Comparison of ENCODE assay signal across 11 cellular contexts in the genomic region with DNA sequence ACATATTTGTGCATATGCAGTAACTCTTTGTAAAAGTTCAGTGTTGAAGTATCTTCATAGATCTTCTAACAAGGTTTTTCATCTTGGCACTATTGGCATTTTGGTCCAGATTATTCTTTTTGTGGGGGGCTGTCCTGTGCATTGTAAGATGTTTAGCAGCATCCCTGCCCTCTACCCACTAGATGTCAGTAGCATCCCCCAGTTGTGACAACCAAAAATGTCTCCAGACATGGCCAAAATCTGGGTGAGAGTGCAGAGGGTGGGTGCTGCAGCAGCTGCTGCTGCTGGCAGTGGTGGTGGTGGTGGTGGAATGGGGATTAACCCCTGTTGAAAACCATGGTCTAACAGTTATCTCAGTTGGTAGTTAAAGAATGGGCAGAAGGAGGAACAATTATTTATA.
A peak's percentile ranks its signal among the peaks of the same experiment; 100 is the strongest.
DNase-seq lines count a peak whose midpoint lies in the region; ATAC-seq and TF ChIP-seq lines count a peak whose summit lies in the region.
"Had no signal": no experiment of that assay in that cellular context is flagged by ENCODE, and none has a peak within 500 bp of the region (broad histone marks: within the 10 kb centered on the region; RNA-seq: fewer than 3 reads in every experiment).

No MANE protein-coding gene starts in this region.

- H3K9ac ChIP-seq in PC-3 (ENCODE audit: low read length): no peak overlapping the region

- TF ChIP-seq CTCF in HFF-Myc (IDR thresholded peaks at IDR 0.05; ENCODE audit: low read depth, low read length, missing control alignments) (peak; percentile 24), PC-3 (conservative IDR thresholded peaks at IDR 0.05; ENCODE audit: low read depth, low read length) (peak; percentile 63; the same call in 1 of the 2 replicates)

- H4K20me1 ChIP-seq in PC-3 (ENCODE audit: low read length): no peaks in the 10 kb centered on the region

- POLR2A ChIA-PET in PC-3 (lab: Charles Lee; ENCODE audit: unreplicated experiment): no interaction called here

- H3K79me2 ChIP-seq in PC-3 (ENCODE audit: low read length): no peaks in the 10 kb centered on the region

- no peak overlapping the region for H3K4me3 ChIP-seq in HFF-Myc (replicated peaks; ENCODE audit: low read depth, low read length)
- H3K4me3 ChIP-seq in PC-3 (ENCODE audit: low read length): no peak overlapping the region
- H3K4me3 ChIP-seq: tibial nerve had no signal

- H3K27ac ChIP-seq in PC-3 (ENCODE audit: low read length): no peak overlapping the region
- H3K27ac ChIP-seq: tibial nerve had no signal

- no peaks in the 10 kb centered on the region for H3K4me1 ChIP-seq in PC-3 (ENCODE audit: insufficient read depth, low read length)
- H3K4me1 ChIP-seq: tibial nerve had no signal

- ATAC-seq in PC-3 (peak; percentile 50; the same call in 1 of the 2 replicates), HG03457 (IDR thresholded peaks at IDR 0.05; ENCODE audit: unreplicated experiment) (no peak)
- ATAC-seq: activated T-helper 17 cell treated with anti-CD3 and anti-CD28 coated beads, Interleukin-2, amount 50 U/mL, for 72 hours had no signal

- no peak overlapping the region for H3K4me2 ChIP-seq in PC-3 (ENCODE audit: low read length)

- H3F3A ChIP-seq in PC-3 (ENCODE audit: low read length, unreplicated experiment): no peaks in the 10 kb centered on the region

- CTCF ChIA-PET in PC-3 (lab: Charles Lee): no interaction called here

- no peaks in the 10 kb centered on the region for H3K9me3 ChIP-seq in PC-3 (ENCODE audit: low read length)
- H3K9me3 ChIP-seq: tibial nerve had no signal

- H2AFZ ChIP-seq in PC-3 (ENCODE audit: low read length): no peak overlapping the region

- intact Hi-C loops in PC-3 (cut with micrococcal nuclease): loop anchor here (10.0 kb wide), 1 partner anchor 261 kb away; no protein-coding TSS in a partner anchor

- no peaks in the 10 kb centered on the region for H3K36me3 ChIP-seq in PC-3 (ENCODE audit: low read depth, low read length)
- H3K36me3 ChIP-seq: tibial nerve had no signal

- H3K9me2 ChIP-seq in PC-3 (replicated peaks; ENCODE audit: low read length): no peaks in the 10 kb centered on the region

- no TSS peak for BruUV-seq in PC-3 (replicated peaks; lab: Mats Ljungman, UMichigan)

- DNase-seq in ELF-1 (ENCODE audit: low read depth, low spot score): peak; percentile 34
- no peak for DNase-seq in HFF-Myc (ENCODE audit: extremely low read depth, low read depth)
- peak; percentile 33 for DNase-seq in PC-3
- peak; percentile 25 for DNase-seq in iPS DF 4.7 (ENCODE audit: extremely low read depth, low spot score)
- no peak for DNase-seq in C1 segment of cervical spinal cord (lab: John Stamatoyannopoulos, UW)
- DNase-seq in NK-92 treated with Interleukin-12 subunit alpha and Interleukin-12 subunit beta, amount 100 ng/mL, for 24 hours (lab: John Stamatoyannopoulos, UW): no peak
- DNase-seq in medulla oblongata (ENCODE audit: extremely low spot score): no peak
- DNase-seq: GOT3 had no signal

- H3K27me3 ChIP-seq in PC-3 (ENCODE audit: low read length): no peaks in the 10 kb centered on the region; the same call in 1 of the 2 replicates
- H3K27me3 ChIP-seq: tibial nerve had no signal

Comparison
In these comparisons a context has a peak if more than half of its experiments do, and no peak if none do; other contexts are left out.
1. DNase-seq: peak in ELF-1 (single experiment), PC-3 (single experiment) and iPS DF 4.7 (single experiment); none in HFF-Myc (single experiment), C1 segment of cervical spinal cord (0 of 14), NK-92 treated with Interleukin-12 subunit alpha and Interleukin-12 subunit beta, amount 100 ng/mL, for 24 hours (single experiment) and medulla oblongata (single experiment).